In genomic region chr4:139050436-139050835, GRCh38 we compare ENCODE assay signal across 22 cellular contexts. TPM values are rescaled to one million over a fixed set of nuclear protein-coding genes. Genes with fewer than 3 reads are reported as not detected.
DNase-seq lines count a peak whose midpoint lies in the region; ATAC-seq and TF ChIP-seq lines count a peak whose summit lies in the region.
"Had no signal": no experiment of that assay in that cellular context is flagged by ENCODE, and none has a peak within 500 bp of the region (broad histone marks: within the 10 kb centered on the region; RNA-seq: fewer than 3 reads in every experiment).

No MANE protein-coding gene starts in this region.

- WGBS in heart left ventricle, 4 donors = 89 to 94% (median 91%) methylated on average over 2 of the region's 2 CpGs

- H3K9me3 ChIP-seq in heart left ventricle = no peaks in the 10 kb centered on the region
- H3K9me3 ChIP-seq: right lobe of liver, SJCRH30, vagina had no signal

- H3K4me1 ChIP-seq in ACC112 (ENCODE audit: control insufficient read depth, insufficient read depth, low read length, unreplicated experiment) (peaks cover 17% of the 10 kb centered on the region), heart left ventricle (peaks cover 0 to 27% (median 13%) of the 10 kb centered on the region in 12 donors)
- H3K4me1 ChIP-seq: right lobe of liver, SJCRH30 had no signal

- intact Hi-C loops in heart left ventricle (cut with DNase I) = no loop called here

- no peak overlapping the region for H2AFZ ChIP-seq in ACC112 (ENCODE audit: low read length, unreplicated experiment)

- no peak for TF ChIP-seq CTCF in HFFc6 (IDR thresholded peaks at IDR 0.05)
- no peak for TF ChIP-seq CTCF in type B pancreatic cell (conservative IDR thresholded peaks at IDR 0.05)
- no peak for TF ChIP-seq CTCF in heart left ventricle (IDR thresholded peaks at IDR 0.05)

- H3K4me1 Mint-ChIP-seq in HFFc6 (ENCODE audit: low read depth) (peaks cover 37% of the 10 kb centered on the region), type B pancreatic cell (ENCODE audit: unreplicated experiment) (peaks cover 4% of the 10 kb centered on the region)

- no peak for TF ChIP-seq POLR2A in heart left ventricle (IDR thresholded peaks at IDR 0.05)

- no peaks in the 10 kb centered on the region for H3K27me3 Mint-ChIP-seq in HFFc6 (ENCODE audit: insufficient read depth)
- H3K27me3 Mint-ChIP-seq in type B pancreatic cell = no peaks in the 10 kb centered on the region
- H3K27me3 Mint-ChIP-seq: dendritic cell treated with granulocyte-macrophage colony-stimulating factor and Interleukin-4, amounts not matched to agents 40 ng/mL and 50 ng/mL, for 4 days had no signal

- DNase-seq in HFFc6 = no peak
- DNase-seq in astrocyte of the hippocampus (ENCODE audit: low read depth, low spot score) = peak; percentile 67
- peak; percentile 20 for DNase-seq in iris pigment epithelial cell (ENCODE audit: low read depth)
- no peak for DNase-seq in NCI-H748 treated with DMSO at 0.1 percent for 48 hours (lab: John Stamatoyannopoulos, UW)
- no peak for DNase-seq in type B pancreatic cell (ENCODE audit: extremely low spot score, unreplicated experiment)
- DNase-seq in heart left ventricle = no peak
- DNase-seq: activated CD4-positive, alpha-beta T cell treated with anti-CD3 and anti-CD28 coated beads for 48 hours; activated naive CD4-positive, alpha-beta T cell; brain microvascular endothelial cell; DND-41; erythroblast; NCI-H1092 treated with DMSO at 0.1 percent for 48 hours; NCI-H2107; NCI-H524 treated with DMSO at 0.1 percent for 48 hours; nucleus accumbens; right lobe of liver; SJCRH30; stimulated activated CD4-positive, alpha-beta T cell treated with anti-CD3 and anti-CD28 coated beads, Interleukin-2, amount 100 ng/mL, for 24 hours had no signal

- peaks cover 17% of the 10 kb centered on the region for H3K79me2 ChIP-seq in ACC112 (ENCODE audit: control insufficient read depth, insufficient read depth, low read length, unreplicated experiment)

- H3K4me3 Mint-ChIP-seq in HFFc6 (no peak overlapping the region), type B pancreatic cell (no peak overlapping the region)
- H3K4me3 Mint-ChIP-seq: dendritic cell treated with granulocyte-macrophage colony-stimulating factor and Interleukin-4, amounts not matched to agents 40 ng/mL and 50 ng/mL, for 4 days had no signal

- H3K27me3 ChIP-seq in ACC112 (ENCODE audit: insufficient read depth, low read length) = no peaks in the 10 kb centered on the region
- no peaks in the 10 kb centered on the region for H3K27me3 ChIP-seq in heart left ventricle
- H3K27me3 ChIP-seq: brain microvascular endothelial cell, right lobe of liver, SJCRH30, vagina had no signal

- H3K36me3 ChIP-seq in ACC112 (ENCODE audit: insufficient read depth, low read length) (peaks cover 14% of the 10 kb centered on the region), heart left ventricle (peaks cover 0 to 96% (median 54%) of the 10 kb centered on the region in 9 donors)

- ATAC-seq in heart left ventricle (no peak), HG03378 (IDR thresholded peaks at IDR 0.05; ENCODE audit: unreplicated experiment) (no peak)
- ATAC-seq: right lobe of liver had no signal

- no peaks in the 10 kb centered on the region for H3K9me3 Mint-ChIP-seq in HFFc6
- H3K9me3 Mint-ChIP-seq in type B pancreatic cell = no peaks in the 10 kb centered on the region
- H3K9me3 Mint-ChIP-seq: dendritic cell treated with granulocyte-macrophage colony-stimulating factor and Interleukin-4, amounts not matched to agents 40 ng/mL and 50 ng/mL, for 4 days had no signal

- H3K27ac ChIP-seq in ACC112 (ENCODE audit: low read depth, low read length) = peak overlapping the region; percentile 23
- H3K27ac ChIP-seq in heart left ventricle = peak overlapping the region in 2 of 12 donors; percentile 13 to 29
- H3K27ac ChIP-seq: brain microvascular endothelial cell, right lobe of liver, SJCRH30, vagina had no signal

- H3K27ac Mint-ChIP-seq in HFFc6 (peak overlapping the region; percentile 53), type B pancreatic cell (no peak overlapping the region)
- H3K27ac Mint-ChIP-seq: dendritic cell treated with granulocyte-macrophage colony-stimulating factor and Interleukin-4, amounts not matched to agents 40 ng/mL and 50 ng/mL, for 4 days had no signal

- H3K36me3 Mint-ChIP-seq in HFFc6 (ENCODE audit: low read depth) (peaks cover 39% of the 10 kb centered on the region), type B pancreatic cell (peaks cover 30% of the 10 kb centered on the region)

- H3K4me3 ChIP-seq in ACC112 (ENCODE audit: low read depth, low read length) (no peak overlapping the region), heart left ventricle (no peak overlapping the region)
- H3K4me3 ChIP-seq: right lobe of liver, SJCRH30, vagina had no signal

RNA-seq across cellular contexts. Expression of gene NOCT, which starts 34.9 kb away (rescaled TPM):
- total RNA-seq in HFFc6 (2021; fragmentation: NEBNext Ultra II Directional; extraction: Animal tissue kit (Norgen Biotek cat#: 25700)) = 10 to 100 TPM; 16.7 to 23.5 (median 18.3) TPM
- total RNA-seq in type B pancreatic cell (ENCODE audit: low replicate concordance) = 9.2 and 13.6 TPM in 2 replicates
- total RNA-seq in heart left ventricle = 10 to 100 TPM in 3 of 9 donors, 1 to 10 TPM in 6; 6.1 to 16.8 (median 8.7) TPM
- 1 to 10 TPM; 3.1 to 5.4 TPM for polyA plus RNA-seq in heart left ventricle

Comparison
In these comparisons a context has a peak if more than half of its experiments do, and no peak if none do; other contexts are left out.
1. DNase-seq: peak in astrocyte of the hippocampus (single experiment) and iris pigment epithelial cell (single experiment); none in HFFc6 (single experiment), NCI-H748 treated with DMSO at 0.1 percent for 48 hours (single experiment), type B pancreatic cell (single experiment) and heart left ventricle (0 of 5).